Comparison of ENCODE assay signal across 8 cellular contexts in genomic region chr1:235304549-235305451, GRCh38. TPM values are rescaled to one million over a fixed set of nuclear protein-coding genes. Genes with fewer than 3 reads are reported as not detected.
A peak's percentile ranks its signal among the peaks of the same experiment; 100 is the strongest.
DNase-seq lines count a peak whose midpoint lies in the region; ATAC-seq and TF ChIP-seq lines count a peak whose summit lies in the region.

No MANE protein-coding gene starts in this region.

- H3K36me3 ChIP-seq in DND-41 (ENCODE audit: insufficient read depth, low read length) (peaks cover 8% of the 10 kb centered on the region), mesodermal cell (ENCODE audit: control insufficient read depth, insufficient read depth, low read length) (peaks cover 4% of the 10 kb centered on the region)

- TF ChIP-seq CTCF in DND-41 (IDR thresholded peaks at IDR 0.05; ENCODE audit: borderline replicate concordance, extremely low read depth, low read length, poor library complexity, severe bottlenecking) (no peak), GM10248 (IDR thresholded peaks at IDR 0.05; ENCODE audit: control extremely low read depth, extremely low read depth, low read depth, missing control alignments) (no peak)

- ATAC-seq in DND-41 (ENCODE audit: insufficient read depth, low read depth) (peak; percentile 74), esophagus mucosa (no peak), HG03108 (IDR thresholded peaks at IDR 0.05; ENCODE audit: unreplicated experiment) (no peak)

- peak overlapping the region; percentile 8; the same call in 1 of the 2 replicates for H3K4me2 ChIP-seq in DND-41 (ENCODE audit: insufficient read depth, low read length)

- H3K9me3 ChIP-seq in DND-41 (ENCODE audit: insufficient read depth, low read length, severe bottlenecking), result no peaks in the 10 kb centered on the region
- no peaks in the 10 kb centered on the region for H3K9me3 ChIP-seq in mesodermal cell (ENCODE audit: control insufficient read depth, low read length)

- H3K27ac ChIP-seq in DND-41 (ENCODE audit: low read length), result peak overlapping the region; percentile 24
- peak overlapping the region; percentile 30 for H3K27ac ChIP-seq in mesodermal cell (ENCODE audit: low read depth, low read length, severe bottlenecking)

- H3K4me1 ChIP-seq in DND-41 (ENCODE audit: insufficient read depth, low read length), result peaks cover 72% of the 10 kb centered on the region
- H3K4me1 ChIP-seq in mesodermal cell (ENCODE audit: control insufficient read depth, insufficient read depth, low read length, poor library complexity, severe bottlenecking), result no peaks in the 10 kb centered on the region

- WGBS in mesodermal cell (ENCODE audit: insufficient coverage in 2 of 2), 2 experiments, result no CpG with 5 or more reads among the region's 6 CpGs

- POLR2A ChIA-PET in GM10248 (lab: Yijun Ruan, JAX), result interaction anchor here (0.6 kb wide), 1 partner anchor 174 kb away, joined by 4 read pairs; no protein-coding TSS in a partner anchor

- peak overlapping the region; percentile 71 for H3K4me3 Mint-ChIP-seq in activated naive CD4-positive, alpha-beta T cell treated with anti-CD3 and anti-CD28 coated beads, Interleukin-2, amount 50 U/mL, for 24 hours

- H3K27me3 Mint-ChIP-seq in activated naive CD4-positive, alpha-beta T cell treated with anti-CD3 and anti-CD28 coated beads, Interleukin-2, amount 50 U/mL, for 24 hours, result no peaks in the 10 kb centered on the region

- H3K79me2 ChIP-seq in DND-41 (ENCODE audit: insufficient read depth, low read length), result peaks cover 90% of the 10 kb centered on the region

- H3K4me3 ChIP-seq in DND-41 (ENCODE audit: low read depth in 1 of 2, low read length in 2 of 2) (no peak overlapping the region), mesodermal cell (ENCODE audit: extremely low read depth, insufficient read depth, low read length, poor library complexity, severe bottlenecking) (no peak overlapping the region)

- DNase-seq in DND-41 (no peak), M059J (ENCODE audit: low read depth) (peak; percentile 58), GM10248 (ENCODE audit: extremely low spot score) (no peak), head of caudate nucleus (no peak)

- H3K36me3 Mint-ChIP-seq in activated naive CD4-positive, alpha-beta T cell treated with anti-CD3 and anti-CD28 coated beads, Interleukin-2, amount 50 U/mL, for 24 hours, result peaks cover 2% of the 10 kb centered on the region

- H3K27ac Mint-ChIP-seq in activated naive CD4-positive, alpha-beta T cell treated with anti-CD3 and anti-CD28 coated beads, Interleukin-2, amount 50 U/mL, for 24 hours, result peak overlapping the region; percentile 92

- no peaks in the 10 kb centered on the region for H3K9me3 Mint-ChIP-seq in activated naive CD4-positive, alpha-beta T cell treated with anti-CD3 and anti-CD28 coated beads, Interleukin-2, amount 50 U/mL, for 24 hours

- CTCF ChIA-PET in GM10248 (lab: Yijun Ruan, JAX), result interaction anchor here (0.8 to 1.9 kb wide), 4 partner anchors 8 to 21 kb away, joined by 3 to 7 read pairs (median 3); no protein-coding TSS in a partner anchor

- no peaks in the 10 kb centered on the region for H3K27me3 ChIP-seq in DND-41 (ENCODE audit: insufficient read depth, low read length, poor library complexity)

- intact Hi-C loops in head of caudate nucleus (cut with DNase I), result no loop called here

- H4K20me1 ChIP-seq in DND-41 (ENCODE audit: insufficient read depth, low read length), result peaks cover 24% of the 10 kb centered on the region

- no peak overlapping the region for H2AFZ ChIP-seq in DND-41 (ENCODE audit: low read depth, low read length)

- H3K4me1 Mint-ChIP-seq in activated naive CD4-positive, alpha-beta T cell treated with anti-CD3 and anti-CD28 coated beads, Interleukin-2, amount 50 U/mL, for 24 hours, result peaks cover 70% of the 10 kb centered on the region

- H3K9ac ChIP-seq in DND-41 (ENCODE audit: low read depth, low read length), result no peak overlapping the region

RNA-seq across cellular contexts. Expression of gene ARID4B, which starts 23.2 kb away (rescaled TPM):
- total RNA-seq in M059J (2014; rRNA removed; shearing (Covaris generic)), result 12.8 and 17.0 TPM in 2 replicates
- 33.7 TPM for polyA plus RNA-seq in mesodermal cell (2013, experiment 1 of 2)
- polyA plus RNA-seq in mesodermal cell (2013, experiment 2 of 2), result 37.8 TPM
- 13.5 TPM for total RNA-seq in esophagus mucosa

RNA-seq across cellular contexts. Expression of gene GGPS1, which starts 23.6 kb away (rescaled TPM):
- total RNA-seq in M059J (2014; rRNA removed; shearing (Covaris generic)), result 30.7 and 42.8 TPM in 2 replicates
- polyA plus RNA-seq in mesodermal cell (2013, experiment 1 of 2), result 36.1 TPM
- polyA plus RNA-seq in mesodermal cell (2013, experiment 2 of 2), result 45.1 TPM
- total RNA-seq in esophagus mucosa, result 21.1 TPM
